ENCODE assay signal across 8 cellular contexts in genomic region chr11:16612801-16613400, GRCh38.
DNase-seq lines count a peak whose midpoint lies in the region; ATAC-seq and TF ChIP-seq lines count a peak whose summit lies in the region.

No MANE protein-coding gene starts in this region.

- ATAC-seq in GM19463 (IDR thresholded peaks at IDR 0.05; ENCODE audit: unreplicated experiment) (no peak), HG02973 (IDR thresholded peaks at IDR 0.05; ENCODE audit: unreplicated experiment) (no peak)

- no peaks in the 10 kb centered on the region for H3K36me3 ChIP-seq in neuron (ENCODE audit: insufficient read depth, low read length)

- peaks cover 53% of the 10 kb centered on the region for H3K27me3 ChIP-seq in neuron (ENCODE audit: insufficient read depth, low read length)

- H3K4me3 ChIP-seq in epithelial cell of proximal tubule (ENCODE audit: low read depth, low read length), result peak overlapping the region; percentile 51
- H3K4me3 ChIP-seq in neuron (ENCODE audit: low read length), result peak overlapping the region; percentile 51

- H3K27ac ChIP-seq in substantia nigra (ENCODE audit: low read depth, low read length, poor library complexity, severe bottlenecking), result no peak overlapping the region

- peak overlapping the region; percentile 71 for H2AFZ ChIP-seq in neuron (ENCODE audit: low read depth, low read length)

- DNase-seq in D341Med (ENCODE audit: low spot score) (peak; percentile 35), NCI-H526 treated with DMSO at 0.1 percent for 48 hours (lab: John Stamatoyannopoulos, UW) (peak; percentile 40), epithelial cell of proximal tubule (ENCODE audit: low read depth) (no peak), MV-4-11 (lab: John Stamatoyannopoulos, UW) (no peak), substantia nigra (lab: John Stamatoyannopoulos, UW) (no peak)

- no peak for TF ChIP-seq CTCF in epithelial cell of proximal tubule (conservative IDR thresholded peaks at IDR 0.05; ENCODE audit: low read depth, low read length)

- peaks cover 33% of the 10 kb centered on the region for H3K4me1 ChIP-seq in neuron (ENCODE audit: insufficient read depth, low read length)

- no peaks in the 10 kb centered on the region for H3K9me3 ChIP-seq in neuron (ENCODE audit: low read length)

Comparison
In these comparisons a context has a peak if more than half of its experiments do, and no peak if none do; other contexts are left out.
1. DNase-seq: peak in D341Med (single experiment) and NCI-H526 treated with DMSO at 0.1 percent for 48 hours (single experiment); none in epithelial cell of proximal tubule (single experiment), MV-4-11 (single experiment) and substantia nigra (0 of 49).